In genomic region chr5:150066901-150067396, GRCh38 we compare ENCODE assay signal across 10 cellular contexts. TPM values are rescaled to one million over a fixed set of nuclear protein-coding genes. Genes with fewer than 3 reads are reported as not detected.
DNase-seq lines count a peak whose midpoint lies in the region; ATAC-seq lines count a peak whose summit lies in the region.
"Had no signal": no experiment of that assay in that cellular context is flagged by ENCODE, and none has a peak within 500 bp of the region (broad histone marks: within the 10 kb centered on the region; RNA-seq: fewer than 3 reads in every experiment).

No MANE protein-coding gene starts in this region.

- intact Hi-C loops in activated naive CD4-positive, alpha-beta T cell treated with anti-CD3 and anti-CD28 coated beads for 36 hours (cut with micrococcal nuclease): loop anchor here (1.0 to 5.0 kb wide), 3 partner anchors 25 to 66 kb away; no protein-coding TSS in a partner anchor

- H3K36me3 ChIP-seq in CD8-positive, alpha-beta memory T cell (ENCODE audit: insufficient read depth, low read length): no peaks in the 10 kb centered on the region

- no peaks in the 10 kb centered on the region for H3K27me3 Mint-ChIP-seq in activated naive CD4-positive, alpha-beta T cell treated with anti-CD3 and anti-CD28 coated beads for 36 hours (ENCODE audit: low read depth)
- peaks cover 54% of the 10 kb centered on the region for H3K27me3 Mint-ChIP-seq in central memory CD8-positive, alpha-beta T cell
- peaks cover 5 to 9% of the 10 kb centered on the region in 2 donors for H3K27me3 Mint-ChIP-seq in CD8-positive, alpha-beta memory T cell
- H3K27me3 Mint-ChIP-seq: CD4-positive, alpha-beta T cell had no signal

- H3K4me3 ChIP-seq in CD8-positive, alpha-beta memory T cell (ENCODE audit: low read length): no peak overlapping the region

- no peak overlapping the region for H3K27ac ChIP-seq in CD8-positive, alpha-beta memory T cell (ENCODE audit: low read depth, low read length)

- CTCF ChIA-PET in activated naive CD4-positive, alpha-beta T cell treated with anti-CD3 and anti-CD28 coated beads for 36 hours (lab: Charles Lee): interaction anchor here (1.3 kb wide), 1 partner anchor 63 kb away, joined by 5 read pairs; no protein-coding TSS in a partner anchor
- CTCF ChIA-PET in CD8-positive, alpha-beta memory T cell (lab: Charles Lee): no interaction called here

- ATAC-seq in central memory CD8-positive, alpha-beta T cell (replicated peaks; ENCODE audit: extremely low read depth, poor library complexity, severe bottlenecking): no peak
- ATAC-seq in GM21367 (IDR thresholded peaks at IDR 0.05; ENCODE audit: unreplicated experiment): no peak

- H3K4me1 ChIP-seq in CD8-positive, alpha-beta memory T cell (ENCODE audit: insufficient read depth, low read length): no peaks in the 10 kb centered on the region

- DNase-seq in activated naive CD4-positive, alpha-beta T cell treated with anti-CD3 and anti-CD28 coated beads for 36 hours: no peak
- DNase-seq in activated naive CD4-positive, alpha-beta T cell treated with Interleukin-2 at 50 U/mL for 16 hours: no peak
- peak; percentile 88 for DNase-seq in M059J (ENCODE audit: low read depth)
- no peak for DNase-seq in central memory CD8-positive, alpha-beta T cell (ENCODE audit: low spot score in 2 of 2)
- DNase-seq in stromal cell of bone marrow (ENCODE audit: low read depth): peak; percentile 65
- DNase-seq in DMS 273 (lab: John Stamatoyannopoulos, UW; ENCODE audit: unreplicated experiment): no peak
- no peak for DNase-seq in CD8-positive, alpha-beta memory T cell

- H3K27ac Mint-ChIP-seq in activated naive CD4-positive, alpha-beta T cell treated with anti-CD3 and anti-CD28 coated beads for 36 hours: peak overlapping the region; percentile 44
- H3K27ac Mint-ChIP-seq in central memory CD8-positive, alpha-beta T cell (ENCODE audit: low read depth): peak overlapping the region; percentile 61
- peak overlapping the region in 1 of 8 donors; percentile 3 for H3K27ac Mint-ChIP-seq in CD8-positive, alpha-beta memory T cell
- H3K27ac Mint-ChIP-seq: CD4-positive, alpha-beta T cell had no signal

- POLR2A ChIA-PET in CD8-positive, alpha-beta memory T cell (lab: Charles Lee): no interaction called here

- peaks cover 12% of the 10 kb centered on the region for H3K4me1 Mint-ChIP-seq in activated naive CD4-positive, alpha-beta T cell treated with anti-CD3 and anti-CD28 coated beads for 36 hours (ENCODE audit: low read depth)
- peaks cover 14% of the 10 kb centered on the region for H3K4me1 Mint-ChIP-seq in central memory CD8-positive, alpha-beta T cell
- peaks cover 4 to 7% (median 4%) of the 10 kb centered on the region in 3 donors for H3K4me1 Mint-ChIP-seq in CD8-positive, alpha-beta memory T cell

- no peaks in the 10 kb centered on the region for H3K27me3 ChIP-seq in CD8-positive, alpha-beta memory T cell (ENCODE audit: insufficient read depth, low read length, poor library complexity, severe bottlenecking)

- no peaks in the 10 kb centered on the region for H3K36me3 Mint-ChIP-seq in activated naive CD4-positive, alpha-beta T cell treated with anti-CD3 and anti-CD28 coated beads for 36 hours (ENCODE audit: low read depth)
- no peaks in the 10 kb centered on the region for H3K36me3 Mint-ChIP-seq in central memory CD8-positive, alpha-beta T cell (ENCODE audit: insufficient read depth)
- no peaks in the 10 kb centered on the region for H3K36me3 Mint-ChIP-seq in CD8-positive, alpha-beta memory T cell
- H3K36me3 Mint-ChIP-seq: brain had no signal

- H3K9me3 ChIP-seq in CD8-positive, alpha-beta memory T cell (ENCODE audit: low read length): no peaks in the 10 kb centered on the region

- H3K9me3 Mint-ChIP-seq in activated naive CD4-positive, alpha-beta T cell treated with anti-CD3 and anti-CD28 coated beads for 36 hours: no peaks in the 10 kb centered on the region
- H3K9me3 Mint-ChIP-seq in central memory CD8-positive, alpha-beta T cell: no peaks in the 10 kb centered on the region
- H3K9me3 Mint-ChIP-seq in CD8-positive, alpha-beta memory T cell: no peaks in the 10 kb centered on the region
- H3K9me3 Mint-ChIP-seq: brain; CD4-positive, alpha-beta T cell had no signal

- no peak overlapping the region for H3K4me3 Mint-ChIP-seq in activated naive CD4-positive, alpha-beta T cell treated with anti-CD3 and anti-CD28 coated beads for 36 hours
- no peak overlapping the region for H3K4me3 Mint-ChIP-seq in central memory CD8-positive, alpha-beta T cell
- H3K4me3 Mint-ChIP-seq in CD8-positive, alpha-beta memory T cell: no peak overlapping the region
- H3K4me3 Mint-ChIP-seq: brain; CD4-positive, alpha-beta T cell had no signal

RNA-seq across cellular contexts. Expression of gene CSF1R, which starts 19.4 kb away (rescaled TPM):
- total RNA-seq in activated naive CD4-positive, alpha-beta T cell treated with anti-CD3 and anti-CD28 coated beads for 36 hours: 1 to 10 TPM in 1 of 2 experiments, under 1 TPM in 1; 0.94 to 1.8 TPM
- 0.22 and 2.4 TPM in 2 replicates for total RNA-seq in M059J (2014; rRNA removed; shearing (Covaris generic))
- 1 to 10 TPM; 1.7 to 2.7 TPM for total RNA-seq in CD8-positive, alpha-beta memory T cell
- polyA plus RNA-seq in CD8-positive, alpha-beta memory T cell: 0.59 TPM

Comparison
In these comparisons a context has a peak if more than half of its experiments do, and no peak if none do; other contexts are left out.
1. DNase-seq: peak in M059J (single experiment) and stromal cell of bone marrow (single experiment); none in activated naive CD4-positive, alpha-beta T cell treated with anti-CD3 and anti-CD28 coated beads for 36 hours (single experiment), activated naive CD4-positive, alpha-beta T cell treated with Interleukin-2 at 50 U/mL for 16 hours (single experiment), central memory CD8-positive, alpha-beta T cell (0 of 2), DMS 273 (single experiment) and CD8-positive, alpha-beta memory T cell (0 of 5).